8 cellular contexts compared by ENCODE assay signal in genomic region chr5:141641634-141642278, GRCh38.
DNase-seq lines count a peak whose midpoint lies in the region; ATAC-seq lines count a peak whose summit lies in the region.

No MANE protein-coding gene starts in this region.

- H3K9me3 Mint-ChIP-seq in activated naive CD4-positive, alpha-beta T cell treated with anti-CD3 and anti-CD28 coated beads, Interleukin-2, amount 10 ng/mL, durations not matched to agents 7 days and 5 days: no peaks in the 10 kb centered on the region
- H3K9me3 Mint-ChIP-seq in stimulated activated naive CD8-positive, alpha-beta T cell treated with anti-CD3 and anti-CD28 coated beads, Interleukin-15, Interleukin-2, amounts not matched to agents 100 ng/mL and 50 ng/mL, for 24 hours: no peaks in the 10 kb centered on the region

- peaks cover 29% of the 10 kb centered on the region for H3K36me3 Mint-ChIP-seq in activated naive CD4-positive, alpha-beta T cell treated with anti-CD3 and anti-CD28 coated beads, Interleukin-2, amount 10 ng/mL, durations not matched to agents 7 days and 5 days
- H3K36me3 Mint-ChIP-seq in stimulated activated naive CD8-positive, alpha-beta T cell treated with anti-CD3 and anti-CD28 coated beads, Interleukin-15, Interleukin-2, amounts not matched to agents 100 ng/mL and 50 ng/mL, for 24 hours (ENCODE audit: low read depth): peaks cover 48% of the 10 kb centered on the region

- CTCF ChIA-PET in activated naive CD4-positive, alpha-beta T cell treated with anti-CD3 and anti-CD28 coated beads, Interleukin-2, amount 10 ng/mL, durations not matched to agents 7 days and 5 days (lab: Charles Lee): interaction anchor here (0.9 to 3.1 kb wide), 6 partner anchors 8 to 49 kb away, joined by 3 to 18 read pairs (median 4); partner anchors contain the start of gene DIAPH1

- H3K27me3 Mint-ChIP-seq in activated naive CD4-positive, alpha-beta T cell treated with anti-CD3 and anti-CD28 coated beads, Interleukin-2, amount 10 ng/mL, durations not matched to agents 7 days and 5 days: no peaks in the 10 kb centered on the region
- no peaks in the 10 kb centered on the region for H3K27me3 Mint-ChIP-seq in stimulated activated naive CD8-positive, alpha-beta T cell treated with anti-CD3 and anti-CD28 coated beads, Interleukin-15, Interleukin-2, amounts not matched to agents 100 ng/mL and 50 ng/mL, for 24 hours

- ATAC-seq in GM19025 (IDR thresholded peaks at IDR 0.05; ENCODE audit: low read depth, unreplicated experiment) (peak; percentile 42), HG03432 (IDR thresholded peaks at IDR 0.05; ENCODE audit: unreplicated experiment) (peak; percentile 57), GM19023 (IDR thresholded peaks at IDR 0.05; ENCODE audit: unreplicated experiment) (no peak)

- peak; percentile 74 for DNase-seq in AG20443 (ENCODE audit: low spot score)
- DNase-seq in activated naive CD4-positive, alpha-beta T cell treated with anti-CD3 and anti-CD28 coated beads, Interleukin-2, amount 10 ng/mL, durations not matched to agents 7 days and 5 days: peak; percentile 19
- DNase-seq in NCI-H1694 (lab: John Stamatoyannopoulos, UW): no peak
- no peak for DNase-seq in cerebellar nuclear complex (lab: John Stamatoyannopoulos, UW)

- peaks cover 22% of the 10 kb centered on the region for H3K4me1 Mint-ChIP-seq in activated naive CD4-positive, alpha-beta T cell treated with anti-CD3 and anti-CD28 coated beads, Interleukin-2, amount 10 ng/mL, durations not matched to agents 7 days and 5 days
- peaks cover 30% of the 10 kb centered on the region for H3K4me1 Mint-ChIP-seq in stimulated activated naive CD8-positive, alpha-beta T cell treated with anti-CD3 and anti-CD28 coated beads, Interleukin-15, Interleukin-2, amounts not matched to agents 100 ng/mL and 50 ng/mL, for 24 hours (ENCODE audit: low read depth)

- H3K4me3 Mint-ChIP-seq in activated naive CD4-positive, alpha-beta T cell treated with anti-CD3 and anti-CD28 coated beads, Interleukin-2, amount 10 ng/mL, durations not matched to agents 7 days and 5 days: no peak overlapping the region
- no peak overlapping the region for H3K4me3 Mint-ChIP-seq in stimulated activated naive CD8-positive, alpha-beta T cell treated with anti-CD3 and anti-CD28 coated beads, Interleukin-15, Interleukin-2, amounts not matched to agents 100 ng/mL and 50 ng/mL, for 24 hours

- H3K27ac Mint-ChIP-seq in activated naive CD4-positive, alpha-beta T cell treated with anti-CD3 and anti-CD28 coated beads, Interleukin-2, amount 10 ng/mL, durations not matched to agents 7 days and 5 days: no peak overlapping the region
- H3K27ac Mint-ChIP-seq in stimulated activated naive CD8-positive, alpha-beta T cell treated with anti-CD3 and anti-CD28 coated beads, Interleukin-15, Interleukin-2, amounts not matched to agents 100 ng/mL and 50 ng/mL, for 24 hours: peak overlapping the region; percentile 36

Comparison
In these comparisons a context has a peak if more than half of its experiments do, and no peak if none do; other contexts are left out.
1. DNase-seq: peak in AG20443 (single experiment) and activated naive CD4-positive, alpha-beta T cell treated with anti-CD3 and anti-CD28 coated beads, Interleukin-2, amount 10 ng/mL, durations not matched to agents 7 days and 5 days (single experiment); none in NCI-H1694 (single experiment) and cerebellar nuclear complex (0 of 2).